In genomic region chr12:107277850-107278249, GRCh38 we compare ENCODE assay signal across 13 cellular contexts.
DNase-seq lines count a peak whose midpoint lies in the region; ATAC-seq, FAIRE-seq and TF ChIP-seq lines count a peak whose summit lies in the region.
"Had no signal": no experiment of that assay in that cellular context is flagged by ENCODE, and none has a peak within 500 bp of the region (broad histone marks: within the 10 kb centered on the region; RNA-seq: fewer than 3 reads in every experiment).

No MANE protein-coding gene starts in this region.

- TF ChIP-seq CTCF in RWPE2 (IDR thresholded peaks at IDR 0.05; ENCODE audit: poor library complexity, severe bottlenecking) = no peak
- no peak for TF ChIP-seq CTCF in fibroblast of lung (conservative IDR thresholded peaks at IDR 0.05 in 1 of 2, IDR thresholded peaks at IDR 0.05 in 1 of 2; ENCODE audit: low read depth in 1 of 2, low read length in 2 of 2)
- TF ChIP-seq CTCF in CD4-positive, alpha-beta T cell (IDR thresholded peaks at IDR 0.05) = no peak

- H3K9me3 Mint-ChIP-seq in stimulated activated memory B cell treated with anti-CD40 and anti-IgM and Interleukin-4, amounts not matched to agents 10 μg/mL and 1 μg/mL and 100 μg/mL, for 72 hours = no peaks in the 10 kb centered on the region
- no peaks in the 10 kb centered on the region for H3K9me3 Mint-ChIP-seq in CD4-positive, alpha-beta T cell

- peak overlapping the region; percentile 50 for H3K27ac ChIP-seq in RWPE2 (ENCODE audit: poor library complexity, severe bottlenecking)
- H3K27ac ChIP-seq in fibroblast of lung (ENCODE audit: insufficient read depth, low read length) = no peak overlapping the region
- no peak overlapping the region for H3K27ac ChIP-seq in CD4-positive, alpha-beta T cell (ENCODE audit: low read depth, low read length)
- H3K27ac ChIP-seq: Peyer's patch, psoas muscle, suprapubic skin, WERI-Rb-1 had no signal

- H3K9me3 ChIP-seq in RWPE2 (ENCODE audit: severe bottlenecking) (no peaks in the 10 kb centered on the region), fibroblast of lung (ENCODE audit: control insufficient read depth, insufficient read depth, low read depth, low read length) (no peaks in the 10 kb centered on the region)
- H3K9me3 ChIP-seq in CD4-positive, alpha-beta T cell (ENCODE audit: control insufficient read depth, low read length) = peaks cover 5% of the 10 kb centered on the region
- H3K9me3 ChIP-seq: Peyer's patch, suprapubic skin had no signal

- H3K27me3 Mint-ChIP-seq in stimulated activated memory B cell treated with anti-CD40 and anti-IgM and Interleukin-4, amounts not matched to agents 10 μg/mL and 1 μg/mL and 100 μg/mL, for 72 hours = peaks cover 9% of the 10 kb centered on the region
- H3K27me3 Mint-ChIP-seq in CD4-positive, alpha-beta T cell = no peaks in the 10 kb centered on the region

- no peaks in the 10 kb centered on the region for H3K36me3 Mint-ChIP-seq in stimulated activated memory B cell treated with anti-CD40 and anti-IgM and Interleukin-4, amounts not matched to agents 10 μg/mL and 1 μg/mL and 100 μg/mL, for 72 hours
- H3K36me3 Mint-ChIP-seq in CD4-positive, alpha-beta T cell (ENCODE audit: low read depth) = no peaks in the 10 kb centered on the region

- no peak overlapping the region for H3K27ac Mint-ChIP-seq in stimulated activated memory B cell treated with anti-CD40 and anti-IgM and Interleukin-4, amounts not matched to agents 10 μg/mL and 1 μg/mL and 100 μg/mL, for 72 hours
- no peak overlapping the region for H3K27ac Mint-ChIP-seq in CD4-positive, alpha-beta T cell

- intact Hi-C loops in CD4-positive, alpha-beta T cell (cut with DNase I, micrococcal nuclease) = no loop called here

- POLR2A ChIA-PET in CD4-positive, alpha-beta T cell (lab: Charles Lee) = no interaction called here

- no peak for FAIRE-seq in GM12891 (lab: Jason Lieb, UNC)

- H3K9ac ChIP-seq in fibroblast of lung (ENCODE audit: insufficient read depth, low read length) = no peak overlapping the region

- no peak overlapping the region for H3K4me3 Mint-ChIP-seq in stimulated activated memory B cell treated with anti-CD40 and anti-IgM and Interleukin-4, amounts not matched to agents 10 μg/mL and 1 μg/mL and 100 μg/mL, for 72 hours
- no peak overlapping the region for H3K4me3 Mint-ChIP-seq in CD4-positive, alpha-beta T cell

- peak; percentile 76 for ATAC-seq in RWPE2 (ENCODE audit: low read depth)
- peak; percentile 50 for ATAC-seq in stimulated activated memory B cell treated with anti-CD40 and anti-IgM and Interleukin-4, amounts not matched to agents 10 μg/mL and 1 μg/mL and 100 μg/mL, for 72 hours
- no peak for ATAC-seq in CD4-positive, alpha-beta T cell (ENCODE audit: poor library complexity)
- no peak for ATAC-seq in HG02973 (IDR thresholded peaks at IDR 0.05; ENCODE audit: unreplicated experiment)
- ATAC-seq: psoas muscle had no signal

- no peaks in the 10 kb centered on the region for H4K20me1 ChIP-seq in fibroblast of lung (ENCODE audit: control insufficient read depth, extremely low read depth, insufficient read depth, low read length)

- TF ChIP-seq POLR2A in GM12891 (IDR thresholded peaks at IDR 0.05; ENCODE audit: low read depth, low read length) = no peak

- H2AFZ ChIP-seq in fibroblast of lung (ENCODE audit: low read length) = no peak overlapping the region

- no peaks in the 10 kb centered on the region for H3K79me2 ChIP-seq in fibroblast of lung (ENCODE audit: control insufficient read depth, insufficient read depth, low read length)

- CTCF ChIA-PET in CD4-positive, alpha-beta T cell (lab: Charles Lee) = no interaction called here

- H3K4me3 ChIP-seq in RWPE2 (ENCODE audit: severe bottlenecking) = no peak overlapping the region
- no peak overlapping the region for H3K4me3 ChIP-seq in fibroblast of lung (replicated peaks in 1 of 4; ENCODE audit: control extremely low read depth in 1 of 4, insufficient read depth in 1 of 4, low read depth in 3 of 4, low read length in 4 of 4)
- H3K4me3 ChIP-seq: Peyer's patch, psoas muscle, suprapubic skin had no signal

- H3K27me3 ChIP-seq in RWPE2 (ENCODE audit: insufficient read depth, poor library complexity, severe bottlenecking) = no peaks in the 10 kb centered on the region
- H3K27me3 ChIP-seq in fibroblast of lung (ENCODE audit: control insufficient read depth, insufficient read depth, low read length) = no peaks in the 10 kb centered on the region
- H3K27me3 ChIP-seq in CD4-positive, alpha-beta T cell (ENCODE audit: control insufficient read depth, insufficient read depth, low read length) = no peaks in the 10 kb centered on the region
- H3K27me3 ChIP-seq: Peyer's patch, suprapubic skin had no signal

- no peak overlapping the region for H3K4me2 ChIP-seq in fibroblast of lung (ENCODE audit: extremely low read depth, insufficient read depth, low read length)

- H3K4me1 ChIP-seq in RWPE2 (ENCODE audit: insufficient read depth, poor library complexity, severe bottlenecking) (peaks cover 10% of the 10 kb centered on the region), fibroblast of lung (ENCODE audit: control insufficient read depth, extremely low read depth, insufficient read depth, low read length) (no peaks in the 10 kb centered on the region)
- H3K4me1 ChIP-seq: Peyer's patch, psoas muscle, suprapubic skin had no signal

- no peaks in the 10 kb centered on the region for H3K36me3 ChIP-seq in RWPE2 (ENCODE audit: low read depth)
- no peaks in the 10 kb centered on the region for H3K36me3 ChIP-seq in fibroblast of lung (ENCODE audit: control insufficient read depth, insufficient read depth, low read length)
- H3K36me3 ChIP-seq: Peyer's patch, suprapubic skin, WERI-Rb-1 had no signal

- no peaks in the 10 kb centered on the region for H3K4me1 Mint-ChIP-seq in stimulated activated memory B cell treated with anti-CD40 and anti-IgM and Interleukin-4, amounts not matched to agents 10 μg/mL and 1 μg/mL and 100 μg/mL, for 72 hours
- H3K4me1 Mint-ChIP-seq in CD4-positive, alpha-beta T cell (ENCODE audit: low read depth) = no peaks in the 10 kb centered on the region

- DNase-seq in GM12891 (ENCODE audit: insufficient read length, low spot score) (no peak), RWPE2 (ENCODE audit: low spot score) (no peak), fibroblast of lung (ENCODE audit: low read depth in 2 of 2) (peak; percentile 21 to 78), NCI-H2227 (lab: John Stamatoyannopoulos, UW; ENCODE audit: unreplicated experiment) (no peak)
- no peak for DNase-seq in CD4-positive, alpha-beta T cell
- DNase-seq: DMS79, NCI-H2081 treated with DMSO at 0.1 percent for 48 hours, Peyer's patch, psoas muscle, WERI-Rb-1 had no signal

TF ChIP-seq in GM12891, 5 proteins besides CTCF, POLR2A, EP300 and RAD21:
- TF ChIP-seq PAX5 (IDR thresholded peaks at IDR 0.05; ENCODE audit: insufficient read depth, low read length, severe bottlenecking) = no peak
- TF ChIP-seq POU2F2 (IDR thresholded peaks at IDR 0.05; ENCODE audit: low read depth, low read length) = no peak
- peak; percentile 49; the same call in 1 of the 2 replicates for TF ChIP-seq SPI1 (IDR thresholded peaks at IDR 0.05; ENCODE audit: low read depth, low read length)
- no peak for TF ChIP-seq TAF1 (IDR thresholded peaks at IDR 0.05; ENCODE audit: low read depth, low read length)
- TF ChIP-seq POLR2AphosphoS5 (IDR thresholded peaks at IDR 0.05; ENCODE audit: low read depth, low read length) = no peak
TF ChIP-seq in GM12891: peak in this region for 1.

Comparison
In these comparisons a context has a peak if more than half of its experiments do, and no peak if none do; other contexts are left out.
1. DNase-seq: peak in fibroblast of lung (2 of 2); none in GM12891 (single experiment), RWPE2 (single experiment), CD4-positive, alpha-beta T cell (0 of 10) and NCI-H2227 (single experiment).
2. ATAC-seq: peak in RWPE2 (single experiment) and stimulated activated memory B cell treated with anti-CD40 and anti-IgM and Interleukin-4, amounts not matched to agents 10 μg/mL and 1 μg/mL and 100 μg/mL, for 72 hours (single experiment); none in CD4-positive, alpha-beta T cell (single experiment) and HG02973 (single experiment).